ENCODE assay signal across 11 cellular contexts in the genomic region with DNA sequence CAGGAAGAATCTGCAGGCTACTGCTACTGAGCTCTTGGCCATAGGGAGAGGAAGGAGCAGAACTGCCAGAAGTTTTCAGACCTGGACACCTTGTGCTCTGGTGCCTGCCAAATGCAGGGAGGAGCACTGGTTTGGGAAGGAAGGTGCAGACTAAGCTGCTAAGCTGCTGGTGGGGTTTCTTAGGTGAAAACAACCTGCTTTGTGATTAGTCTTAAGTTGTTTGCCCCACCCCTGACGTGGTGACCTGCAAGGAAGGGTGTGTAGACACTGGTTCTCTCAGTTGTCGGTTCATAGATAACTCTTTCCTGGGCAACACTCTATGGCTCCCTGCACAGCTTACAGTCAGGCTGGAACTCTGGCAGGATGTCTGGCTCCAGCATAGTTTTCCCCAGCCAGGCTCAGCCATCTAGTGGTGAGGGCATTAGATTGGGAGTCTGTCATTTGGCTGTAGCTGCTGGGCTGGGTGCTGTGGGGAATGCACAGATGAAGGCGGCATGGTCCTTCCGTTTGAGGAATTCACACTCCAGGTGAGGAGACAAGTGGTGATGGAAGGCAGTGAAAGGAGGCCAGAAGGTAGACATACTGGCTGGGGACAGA. TPM values are rescaled to one million over a fixed set of nuclear protein-coding genes. Genes with fewer than 3 reads are reported as not detected.
DNase-seq lines count a peak whose midpoint lies in the region; ATAC-seq and TF ChIP-seq lines count a peak whose summit lies in the region.
"Had no signal": no experiment of that assay in that cellular context is flagged by ENCODE, and none has a peak within 500 bp of the region (broad histone marks: within the 10 kb centered on the region; RNA-seq: fewer than 3 reads in every experiment).

No MANE protein-coding gene starts in this region.

- H3K36me3 ChIP-seq in HEK293 (ENCODE audit: control insufficient read depth in 2 of 2, insufficient read depth in 1 of 2, low read length in 2 of 2), result no peaks in the 10 kb centered on the region
- no peaks in the 10 kb centered on the region for H3K36me3 ChIP-seq in effector memory CD4-positive, alpha-beta T cell (ENCODE audit: control insufficient read depth, insufficient read depth, low read length)

- H3K27ac ChIP-seq in AG04450 (ENCODE audit: low read depth, low read length) (no peak overlapping the region), HEK293 (ENCODE audit: extremely low read depth, low read depth, low read length) (no peak overlapping the region)
- H3K27ac ChIP-seq in effector memory CD4-positive, alpha-beta T cell (ENCODE audit: insufficient read depth, low read length, poor library complexity, severe bottlenecking), result no peak overlapping the region
- H3K27ac ChIP-seq: parathyroid adenoma had no signal

- no peak for ATAC-seq in HG02571 (IDR thresholded peaks at IDR 0.05; ENCODE audit: unreplicated experiment)
- ATAC-seq: activated naive CD8-positive, alpha-beta T cell treated with anti-CD3 and anti-CD28 coated beads, Interleukin-2, amount 50 U/mL, for 24 hours had no signal

- CTCF ChIA-PET in AG04450 (lab: Charles Lee), result interaction anchor here (0.9 to 11.3 kb wide), 10 partner anchors 9 to 114 kb away, joined by 3 to 251 read pairs (median 4); no protein-coding TSS in a partner anchor
- CTCF ChIA-PET in HEK293 (lab: Yijun Ruan, JAX), result interaction anchor here (0.6 to 11.2 kb wide), 18 partner anchors 8 to 467 kb away, joined by 3 to 409 read pairs (median 5); a partner anchor contains a TSS

- POLR2A ChIA-PET in AG04450 (lab: Yijun Ruan, JAX), result no interaction called here
- POLR2A ChIA-PET in HEK293 (lab: Yijun Ruan, JAX), result interaction anchor here (0.5 to 1.5 kb wide), 2 partner anchors 45 to 95 kb away, joined by 3 to 9 read pairs; a partner anchor contains a TSS

- DNase-seq in AG04450 (ENCODE audit: low read depth, low spot score) (no peak), astrocyte of the spinal cord (ENCODE audit: low read depth, low spot score) (no peak), islet precursor cell (peak; percentile 81), activated gamma-delta T cell treated with Interleukin-2 at 50 U/mL for 16 hours (no peak), dedifferentiated amniotic fluid mesenchymal stem cell (ENCODE audit: extremely low spot score) (no peak)
- DNase-seq in effector memory CD4-positive, alpha-beta T cell, result no peak
- DNase-seq: activated naive CD8-positive, alpha-beta T cell treated with anti-CD3 and anti-CD28 coated beads, Interleukin-2, amount 50 U/mL, for 24 hours; GF-D8 had no signal

- H3K9me3 ChIP-seq in AG04450 (ENCODE audit: control insufficient read depth, insufficient read depth, low read length) (no peaks in the 10 kb centered on the region), HEK293 (ENCODE audit: control insufficient read depth, insufficient read depth, low read depth, low read length) (no peaks in the 10 kb centered on the region)
- no peaks in the 10 kb centered on the region for H3K9me3 ChIP-seq in effector memory CD4-positive, alpha-beta T cell (ENCODE audit: control insufficient read depth, low read length)

- in situ Hi-C loops in astrocyte of the spinal cord (cut with HindIII; ENCODE audit: low sequenced_read_pairs), result loop anchor here (25.0 kb wide), 1 partner anchor 92 kb away; a partner anchor contains a TSS

- peak; percentile 24; the same call in 1 of the 2 replicates for TF ChIP-seq CTCF in AG04450 (IDR thresholded peaks at IDR 0.05; ENCODE audit: low read depth, low read length)
- peak; percentile 63 for TF ChIP-seq CTCF in HEK293 (tag by site-specific recombination; IDR thresholded peaks at IDR 0.05)
- TF ChIP-seq CTCF in astrocyte of the spinal cord (IDR thresholded peaks at IDR 0.05; ENCODE audit: low read depth, low read length), result peak; percentile 24

- H3K4me3 ChIP-seq in AG04450 (ENCODE audit: low read depth, low read length), result no peak overlapping the region
- H3K4me3 ChIP-seq in HEK293 (ENCODE audit: low read depth, low read length), result no peak overlapping the region
- no peak overlapping the region for H3K4me3 ChIP-seq in astrocyte of the spinal cord (ENCODE audit: low read depth, low read length)
- no peak overlapping the region for H3K4me3 ChIP-seq in effector memory CD4-positive, alpha-beta T cell (ENCODE audit: insufficient read depth, low read depth, low read length, poor library complexity, severe bottlenecking)

- peaks cover 40% of the 10 kb centered on the region for H3K27me3 ChIP-seq in AG04450 (ENCODE audit: control insufficient read depth, insufficient read depth, low read length)
- H3K27me3 ChIP-seq in effector memory CD4-positive, alpha-beta T cell (replicated peaks; ENCODE audit: control insufficient read depth, insufficient read depth, low read length, poor library complexity, severe bottlenecking), result no peaks in the 10 kb centered on the region

- no peaks in the 10 kb centered on the region for H3K4me1 ChIP-seq in HEK293 (ENCODE audit: control insufficient read depth, insufficient read depth, low read length)
- H3K4me1 ChIP-seq in effector memory CD4-positive, alpha-beta T cell (ENCODE audit: control insufficient read depth, insufficient read depth, low read length, poor library complexity, severe bottlenecking), result no peaks in the 10 kb centered on the region
- H3K4me1 ChIP-seq: parathyroid adenoma had no signal

TF ChIP-seq in HEK293, 187 proteins besides CTCF, POLR2A, EP300 and RAD21 (continues in another document):
- TF ChIP-seq KLF7 (tag by site-specific recombination; IDR thresholded peaks at IDR 0.05; ENCODE audit: borderline replicate concordance) (no peak), ZNF169 (tag by site-specific recombination; IDR thresholded peaks at IDR 0.05) (no peak)
- TF ChIP-seq, protein P1, sequence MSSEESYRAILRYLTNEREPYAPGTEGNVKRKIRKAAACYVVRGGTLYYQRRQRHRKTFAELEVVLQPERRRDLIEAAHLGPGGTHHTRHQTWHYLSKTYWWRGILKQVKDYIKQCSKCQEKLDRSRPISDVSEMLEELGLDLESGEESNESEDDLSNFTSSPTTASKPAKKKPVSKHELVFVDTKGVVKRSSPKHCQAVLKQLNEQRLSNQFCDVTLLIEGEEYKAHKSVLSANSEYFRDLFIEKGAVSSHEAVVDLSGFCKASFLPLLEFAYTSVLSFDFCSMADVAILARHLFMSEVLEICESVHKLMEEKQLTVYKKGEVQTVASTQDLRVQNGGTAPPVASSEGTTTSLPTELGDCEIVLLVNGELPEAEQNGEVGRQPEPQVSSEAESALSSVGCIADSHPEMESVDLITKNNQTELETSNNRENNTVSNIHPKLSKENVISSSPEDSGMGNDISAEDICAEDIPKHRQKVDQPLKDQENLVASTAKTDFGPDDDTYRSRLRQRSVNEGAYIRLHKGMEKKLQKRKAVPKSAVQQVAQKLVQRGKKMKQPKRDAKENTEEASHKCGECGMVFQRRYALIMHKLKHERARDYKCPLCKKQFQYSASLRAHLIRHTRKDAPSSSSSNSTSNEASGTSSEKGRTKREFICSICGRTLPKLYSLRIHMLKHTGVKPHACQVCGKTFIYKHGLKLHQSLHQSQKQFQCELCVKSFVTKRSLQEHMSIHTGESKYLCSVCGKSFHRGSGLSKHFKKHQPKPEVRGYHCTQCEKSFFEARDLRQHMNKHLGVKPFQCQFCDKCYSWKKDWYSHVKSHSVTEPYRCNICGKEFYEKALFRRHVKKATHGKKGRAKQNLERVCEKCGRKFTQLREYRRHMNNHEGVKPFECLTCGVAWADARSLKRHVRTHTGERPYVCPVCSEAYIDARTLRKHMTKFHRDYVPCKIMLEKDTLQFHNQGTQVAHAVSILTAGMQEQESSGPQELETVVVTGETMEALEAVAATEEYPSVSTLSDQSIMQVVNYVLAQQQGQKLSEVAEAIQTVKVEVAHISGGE (tag by site-specific recombination; conservative IDR thresholded peaks at IDR 0.05; ENCODE audit: low read depth), result no peak
- TF ChIP-seq, protein P2, sequence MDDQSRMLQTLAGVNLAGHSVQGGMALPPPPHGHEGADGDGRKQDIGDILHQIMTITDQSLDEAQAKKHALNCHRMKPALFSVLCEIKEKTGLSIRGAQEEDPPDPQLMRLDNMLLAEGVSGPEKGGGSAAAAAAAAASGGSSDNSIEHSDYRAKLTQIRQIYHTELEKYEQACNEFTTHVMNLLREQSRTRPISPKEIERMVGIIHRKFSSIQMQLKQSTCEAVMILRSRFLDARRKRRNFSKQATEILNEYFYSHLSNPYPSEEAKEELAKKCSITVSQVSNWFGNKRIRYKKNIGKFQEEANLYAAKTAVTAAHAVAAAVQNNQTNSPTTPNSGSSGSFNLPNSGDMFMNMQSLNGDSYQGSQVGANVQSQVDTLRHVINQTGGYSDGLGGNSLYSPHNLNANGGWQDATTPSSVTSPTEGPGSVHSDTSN (CRISPR knock-in tag; IDR thresholded peaks at IDR 0.05), result no peak
- TF ChIP-seq, protein P3, sequence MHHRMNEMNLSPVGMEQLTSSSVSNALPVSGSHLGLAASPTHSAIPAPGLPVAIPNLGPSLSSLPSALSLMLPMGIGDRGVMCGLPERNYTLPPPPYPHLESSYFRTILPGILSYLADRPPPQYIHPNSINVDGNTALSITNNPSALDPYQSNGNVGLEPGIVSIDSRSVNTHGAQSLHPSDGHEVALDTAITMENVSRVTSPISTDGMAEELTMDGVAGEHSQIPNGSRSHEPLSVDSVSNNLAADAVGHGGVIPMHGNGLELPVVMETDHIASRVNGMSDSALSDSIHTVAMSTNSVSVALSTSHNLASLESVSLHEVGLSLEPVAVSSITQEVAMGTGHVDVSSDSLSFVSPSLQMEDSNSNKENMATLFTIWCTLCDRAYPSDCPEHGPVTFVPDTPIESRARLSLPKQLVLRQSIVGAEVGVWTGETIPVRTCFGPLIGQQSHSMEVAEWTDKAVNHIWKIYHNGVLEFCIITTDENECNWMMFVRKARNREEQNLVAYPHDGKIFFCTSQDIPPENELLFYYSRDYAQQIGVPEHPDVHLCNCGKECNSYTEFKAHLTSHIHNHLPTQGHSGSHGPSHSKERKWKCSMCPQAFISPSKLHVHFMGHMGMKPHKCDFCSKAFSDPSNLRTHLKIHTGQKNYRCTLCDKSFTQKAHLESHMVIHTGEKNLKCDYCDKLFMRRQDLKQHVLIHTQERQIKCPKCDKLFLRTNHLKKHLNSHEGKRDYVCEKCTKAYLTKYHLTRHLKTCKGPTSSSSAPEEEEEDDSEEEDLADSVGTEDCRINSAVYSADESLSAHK (tag by site-specific recombination; IDR thresholded peaks at IDR 0.05), result no peak

RNA-seq across cellular contexts. Expression of a gene that starts 10.3 kb away (rescaled TPM):
- 188 and 200 TPM in 2 replicates for polyA plus RNA-seq in AG04450 (2011; rRNA removed)
- 108 and 158 TPM in 2 replicates for polyA minus RNA-seq in AG04450 (2011; rRNA and poly(A)+ RNA removed)

RNA-seq across cellular contexts. Expression of a gene that starts 32.9 kb away (rescaled TPM):
- polyA plus RNA-seq in AG04450 (2011; rRNA removed), result 693 and 1,000 TPM in 2 replicates
- 473 and 578 TPM in 2 replicates for polyA minus RNA-seq in AG04450 (2011; rRNA and poly(A)+ RNA removed)
